ENCODE assay signal across 34 cellular contexts in genomic region chr18:28201056-28201455, GRCh38. TPM values are rescaled to one million over a fixed set of nuclear protein-coding genes. Genes with fewer than 3 reads are reported as not detected.
"Had no signal": no experiment of that assay in that cellular context is flagged by ENCODE, and none has a peak within 500 bp of the region (broad histone marks: within the 10 kb centered on the region; RNA-seq: fewer than 3 reads in every experiment).

No MANE protein-coding gene starts in this region.

- H3K4me1 Mint-ChIP-seq: activated CD4-positive, alpha-beta memory T cell treated with anti-CD3 and anti-CD28 coated beads, Interleukin-2, amount 10 ng/mL, durations not matched to agents 7 days and 5 days; activated CD8-positive, alpha-beta memory T cell treated with anti-CD3 and anti-CD28 coated beads, Interleukin-2, amount 10 ng/mL, durations not matched to agents 7 days and 5 days; activated naive CD4-positive, alpha-beta T cell treated with anti-CD3 and anti-CD28 coated beads, Interleukin-2, amount 10 ng/mL, durations not matched to agents 7 days and 5 days; central memory CD8-positive, alpha-beta T cell had no signal

- H3K36me3 Mint-ChIP-seq: activated CD8-positive, alpha-beta memory T cell treated with anti-CD3 and anti-CD28 coated beads, Interleukin-2, amount 10 ng/mL, durations not matched to agents 7 days and 5 days; activated naive CD4-positive, alpha-beta T cell treated with anti-CD3 and anti-CD28 coated beads, Interleukin-2, amount 10 ng/mL, durations not matched to agents 7 days and 5 days; activated naive CD8-positive, alpha-beta T cell had no signal

- H3K9me3 ChIP-seq: Peyer's patch had no signal

- H3K27ac Mint-ChIP-seq: activated CD4-positive, alpha-beta memory T cell treated with anti-CD3 and anti-CD28 coated beads, Interleukin-2, amount 10 ng/mL, durations not matched to agents 7 days and 5 days; activated CD8-positive, alpha-beta memory T cell treated with anti-CD3 and anti-CD28 coated beads, Interleukin-2, amount 10 ng/mL, durations not matched to agents 7 days and 5 days; activated naive CD4-positive, alpha-beta T cell treated with anti-CD3 and anti-CD28 coated beads, Interleukin-2, amount 10 ng/mL, durations not matched to agents 7 days and 5 days; activated naive CD8-positive, alpha-beta T cell had no signal

- H3K27me3 ChIP-seq: cardiac muscle cell, Peyer's patch had no signal

- H3K4me3 ChIP-seq: cardiac muscle cell, Peyer's patch had no signal

- DNase-seq: activated CD4-positive, alpha-beta memory T cell treated with anti-CD3 and anti-CD28 coated beads, Interleukin-2, amount 10 ng/mL, durations not matched to agents 7 days and 5 days; activated CD4-positive, alpha-beta T cell treated with anti-CD3 and anti-CD28 coated beads for 1 hour; activated CD4-positive, alpha-beta T cell treated with anti-CD3 and anti-CD28 coated beads for 48 hours; activated CD4-positive, CD25-positive, alpha-beta regulatory T cell; activated CD8-positive, alpha-beta memory T cell treated with anti-CD3 and anti-CD28 coated beads for 24 hours; activated CD8-positive, alpha-beta memory T cell treated with anti-CD3 and anti-CD28 coated beads, Interleukin-2, amount 10 ng/mL, durations not matched to agents 7 days and 5 days; activated CD8-positive, alpha-beta memory T cell treated with anti-CD3 and anti-CD28 coated beads, Interleukin-2, amount 50 U/mL, for 48 hours; activated effector memory CD4-positive, alpha-beta T cell treated with Interleukin-2 at 50 U/mL for 16 hours; activated naive CD4-positive, alpha-beta T cell treated with anti-CD3 and anti-CD28 coated beads, Interleukin-2, amount 10 ng/mL, durations not matched to agents 7 days and 5 days; activated T-cell treated with anti-CD3 and anti-CD28 coated beads, Interleukin-2, amount 50 U/mL, for 48 hours; amniotic stem cell; aorta; NCI-H1048; NCI-H1105 treated with DMSO at 0.1 percent for 48 hours; NCI-H1436; NCI-H1694; NCI-H1930; NCI-H2081 treated with DMSO at 0.1 percent for 48 hours; NCI-H226; NCI-H446 treated with DMSO at 0.1 percent for 48 hours; NCI-H524 treated with DMSO at 0.1 percent for 48 hours; NK-92 treated with Interleukin-12 subunit alpha and Interleukin-12 subunit beta, amount 100 ng/mL, for 24 hours; PC-3; Peyer's patch; Right ventricle myocardium superior; SW 1271; T-helper 1 cell; T-helper 2 cell; T-helper 9 cell; WERI-Rb-1 had no signal

- H3K36me3 ChIP-seq: cardiac muscle cell, Peyer's patch, WERI-Rb-1 had no signal

- H3K27ac ChIP-seq: cardiac muscle cell, Peyer's patch, RWPE1, WERI-Rb-1 had no signal

- ATAC-seq: activated CD8-positive, alpha-beta memory T cell treated with anti-CD3 and anti-CD28 coated beads, Interleukin-2, amount 10 ng/mL, durations not matched to agents 7 days and 5 days; PC-3 had no signal

- H3K4me1 ChIP-seq: Peyer's patch had no signal

- H3K4me3 Mint-ChIP-seq: activated CD4-positive, alpha-beta memory T cell treated with anti-CD3 and anti-CD28 coated beads, Interleukin-2, amount 10 ng/mL, durations not matched to agents 7 days and 5 days; activated CD8-positive, alpha-beta memory T cell treated with anti-CD3 and anti-CD28 coated beads, Interleukin-2, amount 10 ng/mL, durations not matched to agents 7 days and 5 days; activated naive CD4-positive, alpha-beta T cell treated with anti-CD3 and anti-CD28 coated beads, Interleukin-2, amount 10 ng/mL, durations not matched to agents 7 days and 5 days; activated naive CD8-positive, alpha-beta T cell; central memory CD8-positive, alpha-beta T cell had no signal

- H3K27me3 Mint-ChIP-seq: activated CD4-positive, alpha-beta memory T cell treated with anti-CD3 and anti-CD28 coated beads, Interleukin-2, amount 10 ng/mL, durations not matched to agents 7 days and 5 days; activated CD8-positive, alpha-beta memory T cell treated with anti-CD3 and anti-CD28 coated beads, Interleukin-2, amount 10 ng/mL, durations not matched to agents 7 days and 5 days; activated naive CD4-positive, alpha-beta T cell treated with anti-CD3 and anti-CD28 coated beads, Interleukin-2, amount 10 ng/mL, durations not matched to agents 7 days and 5 days; activated naive CD8-positive, alpha-beta T cell; central memory CD8-positive, alpha-beta T cell had no signal

- H3K9me3 Mint-ChIP-seq: central memory CD8-positive, alpha-beta T cell had no signal

RNA-seq across cellular contexts. Expression of gene CDH2, which starts 24.1 kb away (rescaled TPM):
- total RNA-seq: activated CD4-positive, alpha-beta memory T cell treated with anti-CD3 and anti-CD28 coated beads, Interleukin-2, amount 10 ng/mL, durations not matched to agents 7 days and 5 days had no signal
